Comparison of ENCODE assay signal across 1 cellular context in genomic region chr20:22620342-22620741, GRCh38.
TF ChIP-seq lines count a peak whose summit lies in the region.

No MANE protein-coding gene starts in this region.

TF ChIP-seq in WTC11, 78 proteins besides CTCF, POLR2A, EP300 and RAD21 (continued from another document):
- no peak for TF ChIP-seq ZNF512 (CRISPR knock-in tag; IDR thresholded peaks at IDR 0.05; ENCODE audit: borderline replicate concordance)
- no peak for TF ChIP-seq ARID4B (CRISPR knock-in tag; IDR thresholded peaks at IDR 0.05; ENCODE audit: borderline replicate concordance)
- TF ChIP-seq ZNF281 (CRISPR knock-in tag; IDR thresholded peaks at IDR 0.05) = no peak
- TF ChIP-seq PREB (CRISPR knock-in tag; IDR thresholded peaks at IDR 0.05; ENCODE audit: borderline replicate concordance) = no peak
- TF ChIP-seq STAT6 (CRISPR knock-in tag; conservative IDR thresholded peaks at IDR 0.05; ENCODE audit: low read depth) = no peak
- TF ChIP-seq GRHL2 (CRISPR knock-in tag; IDR thresholded peaks at IDR 0.05; ENCODE audit: insufficient replicate concordance, severe bottlenecking) = no peak
- no peak for TF ChIP-seq USF2 (CRISPR knock-in tag; IDR thresholded peaks at IDR 0.05)
- no peak for TF ChIP-seq HMGA2 (CRISPR knock-in tag; IDR thresholded peaks at IDR 0.05)
- no peak for TF ChIP-seq TP53 (CRISPR knock-in tag; IDR thresholded peaks at IDR 0.05)
- TF ChIP-seq E2F1 (CRISPR knock-in tag; IDR thresholded peaks at IDR 0.05) = no peak
- TF ChIP-seq MLX (CRISPR knock-in tag; IDR thresholded peaks at IDR 0.05) = no peak
